2 cellular contexts compared by ENCODE assay signal in genomic region chr10:100569687-100570517, GRCh38.
TF ChIP-seq lines count a peak whose summit lies in the region.

No MANE protein-coding gene starts in this region.

TF ChIP-seq in A549, 52 proteins besides CTCF, POLR2A, EP300 and RAD21:
- TF ChIP-seq KDM1A (IDR thresholded peaks at IDR 0.05; ENCODE audit: low read depth) (no peak), FOXS1 (CRISPR knock-in tag; IDR thresholded peaks at IDR 0.05) (no peak), USF2 (IDR thresholded peaks at IDR 0.05) (no peak), BHLHE40 (IDR thresholded peaks at IDR 0.05; ENCODE audit: low read depth, low read length) (no peak), MAFK (IDR thresholded peaks at IDR 0.05; ENCODE audit: partially characterized antibody) (peak; percentile 5), HEYL (CRISPR knock-in tag; IDR thresholded peaks at IDR 0.05) (no peak), HOXB13 (CRISPR knock-in tag; IDR thresholded peaks at IDR 0.05; ENCODE audit: low read depth) (no peak)
TF ChIP-seq in A549: peak in this region for 1.

TF ChIP-seq in K562, 482 proteins besides CTCF, POLR2A, EP300 and RAD21:
- TF ChIP-seq CEBPB (tag; IDR thresholded peaks at IDR 0.05) (no peak), ZNF41 (CRISPR knock-in tag; conservative IDR thresholded peaks at IDR 0.05) (no peak), BRD4 (IDR thresholded peaks at IDR 0.05) (no peak), USF2 (CRISPR knock-in tag; IDR thresholded peaks at IDR 0.05) (no peak), ZNF316 (IDR thresholded peaks at IDR 0.05) (0 out of 2 replicates have a peak, but pooled peaks have one; percentile 15), PKNOX1 (IDR thresholded peaks at IDR 0.05) (no peak), XRCC4 (IDR thresholded peaks at IDR 0.05; ENCODE audit: extremely low read depth, insufficient read depth, insufficient read length) (no peak), DIDO1 (tag; IDR thresholded peaks at IDR 0.05; ENCODE audit: low read depth) (no peak), CTCFL (IDR thresholded peaks at IDR 0.05; ENCODE audit: borderline replicate concordance, insufficient read depth, low read depth, low read length, poor library complexity, severe bottlenecking) (peak; percentile 54), SMAD1 (IDR thresholded peaks at IDR 0.05; ENCODE audit: low read depth, low read length, partially characterized antibody) (no peak)
